In the genomic region with DNA sequence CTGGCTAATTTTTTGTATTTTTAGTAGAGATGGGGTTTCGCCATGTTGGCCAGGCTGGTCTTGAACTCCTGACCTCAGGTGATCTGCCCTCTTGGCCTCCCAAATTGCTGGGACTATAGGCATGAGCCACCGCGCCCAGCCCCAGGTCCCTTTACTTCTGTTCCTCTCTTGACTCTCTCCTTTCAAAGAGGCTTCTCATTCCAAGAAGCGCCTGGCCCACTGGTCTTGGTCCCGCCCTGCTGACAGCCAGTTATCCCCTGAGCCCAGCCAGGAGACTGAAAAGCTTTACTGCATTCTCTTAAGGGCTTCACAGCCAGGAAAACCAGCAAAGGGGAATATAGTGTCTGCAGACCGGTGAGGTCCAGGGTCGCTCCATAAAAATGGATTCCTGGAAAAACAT, we compare ENCODE assay signal across 1 cellular context.
TF ChIP-seq lines count a peak whose summit lies in the region.

No MANE protein-coding gene starts in this region.

TF ChIP-seq in GM23338, 12 proteins besides CTCF, POLR2A, EP300 and RAD21 (continued from another document):
- TF ChIP-seq EZH2phosphoT487 (IDR thresholded peaks at IDR 0.05; ENCODE audit: unreplicated experiment) (no peak), CREB1 (CRISPR knock-in tag; IDR thresholded peaks at IDR 0.05; ENCODE audit: low read depth) (no peak)
- TF ChIP-seq, protein P1, sequence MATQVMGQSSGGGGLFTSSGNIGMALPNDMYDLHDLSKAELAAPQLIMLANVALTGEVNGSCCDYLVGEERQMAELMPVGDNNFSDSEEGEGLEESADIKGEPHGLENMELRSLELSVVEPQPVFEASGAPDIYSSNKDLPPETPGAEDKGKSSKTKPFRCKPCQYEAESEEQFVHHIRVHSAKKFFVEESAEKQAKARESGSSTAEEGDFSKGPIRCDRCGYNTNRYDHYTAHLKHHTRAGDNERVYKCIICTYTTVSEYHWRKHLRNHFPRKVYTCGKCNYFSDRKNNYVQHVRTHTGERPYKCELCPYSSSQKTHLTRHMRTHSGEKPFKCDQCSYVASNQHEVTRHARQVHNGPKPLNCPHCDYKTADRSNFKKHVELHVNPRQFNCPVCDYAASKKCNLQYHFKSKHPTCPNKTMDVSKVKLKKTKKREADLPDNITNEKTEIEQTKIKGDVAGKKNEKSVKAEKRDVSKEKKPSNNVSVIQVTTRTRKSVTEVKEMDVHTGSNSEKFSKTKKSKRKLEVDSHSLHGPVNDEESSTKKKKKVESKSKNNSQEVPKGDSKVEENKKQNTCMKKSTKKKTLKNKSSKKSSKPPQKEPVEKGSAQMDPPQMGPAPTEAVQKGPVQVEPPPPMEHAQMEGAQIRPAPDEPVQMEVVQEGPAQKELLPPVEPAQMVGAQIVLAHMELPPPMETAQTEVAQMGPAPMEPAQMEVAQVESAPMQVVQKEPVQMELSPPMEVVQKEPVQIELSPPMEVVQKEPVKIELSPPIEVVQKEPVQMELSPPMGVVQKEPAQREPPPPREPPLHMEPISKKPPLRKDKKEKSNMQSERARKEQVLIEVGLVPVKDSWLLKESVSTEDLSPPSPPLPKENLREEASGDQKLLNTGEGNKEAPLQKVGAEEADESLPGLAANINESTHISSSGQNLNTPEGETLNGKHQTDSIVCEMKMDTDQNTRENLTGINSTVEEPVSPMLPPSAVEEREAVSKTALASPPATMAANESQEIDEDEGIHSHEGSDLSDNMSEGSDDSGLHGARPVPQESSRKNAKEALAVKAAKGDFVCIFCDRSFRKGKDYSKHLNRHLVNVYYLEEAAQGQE (IDR thresholded peaks at IDR 0.05; ENCODE audit: unreplicated experiment): no peak
- TF ChIP-seq, protein P2, sequence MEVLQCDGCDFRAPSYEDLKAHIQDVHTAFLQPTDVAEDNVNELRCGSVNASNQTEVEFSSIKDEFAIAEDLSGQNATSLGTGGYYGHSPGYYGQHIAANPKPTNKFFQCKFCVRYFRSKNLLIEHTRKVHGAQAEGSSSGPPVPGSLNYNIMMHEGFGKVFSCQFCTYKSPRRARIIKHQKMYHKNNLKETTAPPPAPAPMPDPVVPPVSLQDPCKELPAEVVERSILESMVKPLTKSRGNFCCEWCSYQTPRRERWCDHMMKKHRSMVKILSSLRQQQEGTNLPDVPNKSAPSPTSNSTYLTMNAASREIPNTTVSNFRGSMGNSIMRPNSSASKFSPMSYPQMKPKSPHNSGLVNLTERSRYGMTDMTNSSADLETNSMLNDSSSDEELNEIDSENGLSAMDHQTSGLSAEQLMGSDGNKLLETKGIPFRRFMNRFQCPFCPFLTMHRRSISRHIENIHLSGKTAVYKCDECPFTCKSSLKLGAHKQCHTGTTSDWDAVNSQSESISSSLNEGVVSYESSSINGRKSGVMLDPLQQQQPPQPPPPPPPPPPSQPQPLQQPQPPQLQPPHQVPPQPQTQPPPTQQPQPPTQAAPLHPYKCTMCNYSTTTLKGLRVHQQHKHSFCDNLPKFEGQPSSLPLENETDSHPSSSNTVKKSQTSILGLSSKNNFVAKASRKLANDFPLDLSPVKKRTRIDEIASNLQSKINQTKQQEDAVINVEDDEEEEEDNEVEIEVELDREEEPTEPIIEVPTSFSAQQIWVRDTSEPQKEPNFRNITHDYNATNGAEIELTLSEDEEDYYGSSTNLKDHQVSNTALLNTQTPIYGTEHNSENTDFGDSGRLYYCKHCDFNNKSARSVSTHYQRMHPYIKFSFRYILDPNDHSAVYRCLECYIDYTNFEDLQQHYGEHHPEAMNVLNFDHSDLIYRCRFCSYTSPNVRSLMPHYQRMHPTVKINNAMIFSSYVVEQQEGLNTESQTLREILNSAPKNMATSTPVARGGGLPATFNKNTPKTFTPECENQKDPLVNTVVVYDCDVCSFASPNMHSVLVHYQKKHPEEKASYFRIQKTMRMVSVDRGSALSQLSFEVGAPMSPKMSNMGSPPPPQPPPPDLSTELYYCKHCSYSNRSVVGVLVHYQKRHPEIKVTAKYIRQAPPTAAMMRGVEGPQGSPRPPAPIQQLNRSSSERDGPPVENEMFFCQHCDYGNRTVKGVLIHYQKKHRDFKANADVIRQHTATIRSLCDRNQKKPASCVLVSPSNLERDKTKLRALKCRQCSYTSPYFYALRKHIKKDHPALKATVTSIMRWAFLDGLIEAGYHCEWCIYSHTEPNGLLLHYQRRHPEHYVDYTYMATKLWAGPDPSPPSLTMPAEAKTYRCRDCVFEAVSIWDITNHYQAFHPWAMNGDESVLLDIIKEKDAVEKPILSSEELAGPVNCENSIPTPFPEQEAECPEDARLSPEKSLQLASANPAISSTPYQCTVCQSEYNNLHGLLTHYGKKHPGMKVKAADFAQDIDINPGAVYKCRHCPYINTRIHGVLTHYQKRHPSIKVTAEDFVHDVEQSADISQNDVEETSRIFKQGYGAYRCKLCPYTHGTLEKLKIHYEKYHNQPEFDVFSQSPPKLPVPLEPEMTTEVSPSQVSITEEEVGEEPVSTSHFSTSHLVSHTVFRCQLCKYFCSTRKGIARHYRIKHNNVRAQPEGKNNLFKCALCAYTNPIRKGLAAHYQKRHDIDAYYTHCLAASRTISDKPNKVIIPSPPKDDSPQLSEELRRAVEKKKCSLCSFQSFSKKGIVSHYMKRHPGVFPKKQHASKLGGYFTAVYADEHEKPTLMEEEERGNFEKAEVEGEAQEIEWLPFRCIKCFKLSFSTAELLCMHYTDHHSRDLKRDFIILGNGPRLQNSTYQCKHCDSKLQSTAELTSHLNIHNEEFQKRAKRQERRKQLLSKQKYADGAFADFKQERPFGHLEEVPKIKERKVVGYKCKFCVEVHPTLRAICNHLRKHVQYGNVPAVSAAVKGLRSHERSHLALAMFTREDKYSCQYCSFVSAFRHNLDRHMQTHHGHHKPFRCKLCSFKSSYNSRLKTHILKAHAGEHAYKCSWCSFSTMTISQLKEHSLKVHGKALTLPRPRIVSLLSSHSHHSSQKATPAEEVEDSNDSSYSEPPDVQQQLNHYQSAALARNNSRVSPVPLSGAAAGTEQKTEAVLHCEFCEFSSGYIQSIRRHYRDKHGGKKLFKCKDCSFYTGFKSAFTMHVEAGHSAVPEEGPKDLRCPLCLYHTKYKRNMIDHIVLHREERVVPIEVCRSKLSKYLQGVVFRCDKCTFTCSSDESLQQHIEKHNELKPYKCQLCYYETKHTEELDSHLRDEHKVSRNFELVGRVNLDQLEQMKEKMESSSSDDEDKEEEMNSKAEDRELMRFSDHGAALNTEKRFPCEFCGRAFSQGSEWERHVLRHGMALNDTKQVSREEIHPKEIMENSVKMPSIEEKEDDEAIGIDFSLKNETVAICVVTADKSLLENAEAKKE (CRISPR knock-in tag; IDR thresholded peaks at IDR 0.05): no peak
